In genomic region chr12:56751712-56752598, GRCh38 we compare ENCODE assay signal across 8 cellular contexts. TPM values are rescaled to one million over a fixed set of nuclear protein-coding genes. Genes with fewer than 3 reads are reported as not detected.
DNase-seq lines count a peak whose midpoint lies in the region; ATAC-seq and TF ChIP-seq lines count a peak whose summit lies in the region.

TSS of gene PRIM1 (minus strand) at chr12:56752323. CDS start at chr12:56752298, 25 bp downstream.

- H3K27ac Mint-ChIP-seq in GM23338 (peak within 1 kb of the TSS; percentile 100), natural killer cell (peak within 1 kb of the TSS; percentile 81 to 82)
- H3K27ac Mint-ChIP-seq in stimulated activated naive B cell treated with anti-CD40 and anti-IgM and Interleukin-4, amounts not matched to agents 10 μg/mL and 1 μg/mL and 100 μg/mL, for 72 hours, result peak within 1 kb of the TSS; percentile 99

- H3K4me2 ChIP-seq in GM23338, result peak within 1 kb of the TSS; percentile 85

- H3K4me1 Mint-ChIP-seq in GM23338 (peaks cover 12% of the 10 kb centered on the region; the same call in 2 of the 3 replicates), natural killer cell (peaks cover 16 to 19% of the 10 kb centered on the region in 2 donors)
- peaks cover 26 to 50% of the 10 kb centered on the region in 2 donors for H3K4me1 Mint-ChIP-seq in stimulated activated naive B cell treated with anti-CD40 and anti-IgM and Interleukin-4, amounts not matched to agents 10 μg/mL and 1 μg/mL and 100 μg/mL, for 72 hours

- peaks cover 12% of the 10 kb centered on the region for H3K36me3 ChIP-seq in GM23338 (ENCODE audit: insufficient read depth)

- TF ChIP-seq CTCF in GM23338 (conservative IDR thresholded peaks at IDR 0.05; ENCODE audit: low read depth in 2 of 2) (no peak), fibroblast of mammary gland (conservative IDR thresholded peaks at IDR 0.05; ENCODE audit: control insufficient read depth, insufficient read depth, low read depth, low read length) (no peak), natural killer cell (IDR thresholded peaks at IDR 0.05) (no peak)

- H3K4me3 ChIP-seq in GM23338 (peak within 1 kb of the TSS; percentile 68), fibroblast of mammary gland (ENCODE audit: control insufficient read depth, low read depth, low read length) (peak within 1 kb of the TSS; percentile 79)

- peak within 1 kb of the TSS; percentile 85 for H2AFZ ChIP-seq in GM23338

- H3K4me3 Mint-ChIP-seq in GM23338 (peak within 1 kb of the TSS; percentile 97), natural killer cell (peak within 1 kb of the TSS; percentile 94)
- H3K4me3 Mint-ChIP-seq in stimulated activated naive B cell treated with anti-CD40 and anti-IgM and Interleukin-4, amounts not matched to agents 10 μg/mL and 1 μg/mL and 100 μg/mL, for 72 hours, result peak within 1 kb of the TSS; percentile 93 to 98

- DNase-seq in Daoy (ENCODE audit: low read depth), result peak; percentile 92
- peak; percentile 90 for DNase-seq in GM23338 (ENCODE audit: low spot score)
- DNase-seq in Kasumi-1 (lab: John Stamatoyannopoulos, UW), result peak; percentile 80 to 86
- peak; percentile 92 for DNase-seq in RKO (ENCODE audit: low spot score)
- peak; percentile 77 for DNase-seq in activated T-helper 1 cell treated with Interleukin-2 at 50 U/mL for 16 hours (ENCODE audit: low read depth)
- peak; percentile 71 for DNase-seq in fibroblast of mammary gland (ENCODE audit: low read depth)
- DNase-seq in natural killer cell, result peak; percentile 76
- peak; percentile 84 for DNase-seq in stimulated activated naive B cell treated with anti-CD40 and anti-IgM and Interleukin-4, amounts not matched to agents 10 μg/mL and 1 μg/mL and 100 μg/mL, for 72 hours

- H3F3A ChIP-seq in GM23338 (replicated peaks; ENCODE audit: low read depth), result peaks cover 12% of the 10 kb centered on the region; the same call in 1 of the 2 replicates

- H3K27me3 ChIP-seq in GM23338 (ENCODE audit: insufficient read depth), result no peaks in the 10 kb centered on the region

- H3K36me3 Mint-ChIP-seq in GM23338 (ENCODE audit: low read depth), result peaks cover 38% of the 10 kb centered on the region
- no peaks in the 10 kb centered on the region for H3K36me3 Mint-ChIP-seq in natural killer cell
- peaks cover 4 to 17% of the 10 kb centered on the region in 2 donors for H3K36me3 Mint-ChIP-seq in stimulated activated naive B cell treated with anti-CD40 and anti-IgM and Interleukin-4, amounts not matched to agents 10 μg/mL and 1 μg/mL and 100 μg/mL, for 72 hours

- H3K27ac ChIP-seq in GM23338 (ENCODE audit: low read depth), result peak within 1 kb of the TSS; percentile 98

- H3K9me3 Mint-ChIP-seq in GM23338 (no peaks in the 10 kb centered on the region), natural killer cell (no peaks in the 10 kb centered on the region)
- no peaks in the 10 kb centered on the region for H3K9me3 Mint-ChIP-seq in stimulated activated naive B cell treated with anti-CD40 and anti-IgM and Interleukin-4, amounts not matched to agents 10 μg/mL and 1 μg/mL and 100 μg/mL, for 72 hours

- peaks cover 7% of the 10 kb centered on the region; the same call in 1 of the 2 replicates for H3K4me1 ChIP-seq in GM23338 (ENCODE audit: insufficient read depth)

- H4K20me1 ChIP-seq in GM23338 (replicated peaks; ENCODE audit: insufficient read depth), result peaks cover 6% of the 10 kb centered on the region; the same call in 1 of the 2 replicates

- peaks cover 17% of the 10 kb centered on the region for H3K79me2 ChIP-seq in GM23338 (replicated peaks; ENCODE audit: insufficient read depth)

- H3K9me2 ChIP-seq in GM23338 (ENCODE audit: insufficient read depth), result no peaks in the 10 kb centered on the region

- ATAC-seq in GM23338 (peak; percentile 90), natural killer cell (peak; percentile 90 to 95 (median 94))
- ATAC-seq in stimulated activated naive B cell treated with anti-CD40 and anti-IgM and Interleukin-4, amounts not matched to agents 10 μg/mL and 1 μg/mL and 100 μg/mL, for 72 hours (replicated peaks), result peak; percentile 88 to 92

- H3K27me3 Mint-ChIP-seq in GM23338 (ENCODE audit: insufficient read depth, low read depth, poor library complexity) (peaks cover 3% of the 10 kb centered on the region), natural killer cell (ENCODE audit: low read depth in 2 of 2) (no peaks in the 10 kb centered on the region)
- H3K27me3 Mint-ChIP-seq in stimulated activated naive B cell treated with anti-CD40 and anti-IgM and Interleukin-4, amounts not matched to agents 10 μg/mL and 1 μg/mL and 100 μg/mL, for 72 hours, result no peaks in the 10 kb centered on the region

- intact Hi-C loops in natural killer cell (cut with micrococcal nuclease), result loop anchor here (1.0 to 10.0 kb wide), 3 partner anchors 27 to 433 kb away; partner anchors contain the start of gene NACA

TF ChIP-seq in GM23338, 12 proteins besides CTCF, POLR2A, EP300 and RAD21 (continues in another document):
- TF ChIP-seq POLR2AphosphoS5 (IDR thresholded peaks at IDR 0.05; ENCODE audit: low read depth) (peak; percentile 82), JUNB (IDR thresholded peaks at IDR 0.05; ENCODE audit: unreplicated experiment) (no peak), STAT1 (IDR thresholded peaks at IDR 0.05; ENCODE audit: unreplicated experiment) (no peak), ZNF114 (CRISPR knock-in tag; IDR thresholded peaks at IDR 0.05) (no peak), NANOG (IDR thresholded peaks at IDR 0.05; ENCODE audit: borderline replicate concordance) (no peak), REST (IDR thresholded peaks at IDR 0.05; ENCODE audit: unreplicated experiment) (no peak), ZNF331 (CRISPR knock-in tag; IDR thresholded peaks at IDR 0.05; ENCODE audit: low read depth) (no peak), EZH2 (IDR thresholded peaks at IDR 0.05; ENCODE audit: low read depth, unreplicated experiment) (no peak)

RNA-seq across cellular contexts. Expression of gene PRIM1, which starts in this region (rescaled TPM):
- 77.7 and 94.5 TPM in 2 replicates for total RNA-seq in Daoy (2014; rRNA removed; shearing (Covaris generic))
- total RNA-seq in GM23338 (2014; rRNA removed; shearing (Covaris generic)), result 69.9 and 73.9 TPM in 2 replicates
- polyA plus RNA-seq in GM23338 (2016; fragmentation: Nextera tagmentation; extraction: Ambion mirVana), result 65.6 and 67.9 TPM in 2 replicates
- 10 to 100 TPM; 10.1 to 11.9 (median 10.4) TPM for total RNA-seq in natural killer cell

Comparison
In these comparisons a context has a peak if more than half of its experiments do, and no peak if none do; other contexts are left out.
1. Peak in every context shown above with its lines: DNase-seq, ATAC-seq, H3K4me3 ChIP-seq and H3K27ac ChIP-seq.